ENCODE assay signal across 21 cellular contexts in the genomic region with DNA sequence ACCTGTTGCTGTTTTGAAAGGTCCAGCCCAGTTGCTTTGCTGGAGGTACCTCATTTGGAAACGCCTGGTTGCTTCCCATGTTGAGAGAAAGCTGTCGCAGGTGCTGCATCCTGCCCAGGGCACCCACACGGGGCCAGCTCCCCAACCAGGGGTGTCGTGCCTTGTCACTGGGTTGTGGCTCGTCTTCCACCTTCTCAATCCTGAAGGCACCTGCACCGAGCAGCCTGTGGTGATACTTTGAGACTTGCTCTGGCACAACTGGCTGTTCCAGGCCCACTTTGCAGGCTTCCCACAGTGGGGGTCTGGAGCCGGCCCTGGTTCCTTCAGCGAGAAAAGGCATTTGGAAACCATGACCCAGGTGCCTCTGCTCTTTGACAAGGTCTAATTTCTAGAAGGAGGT.
DNase-seq lines count a peak whose midpoint lies in the region; ATAC-seq and TF ChIP-seq lines count a peak whose summit lies in the region.
"Had no signal": no experiment of that assay in that cellular context is flagged by ENCODE, and none has a peak within 500 bp of the region (broad histone marks: within the 10 kb centered on the region; RNA-seq: fewer than 3 reads in every experiment).

No MANE protein-coding gene starts in this region.

- no peaks in the 10 kb centered on the region for H3K4me1 ChIP-seq in SK-N-SH (ENCODE audit: control insufficient read depth in 1 of 2, insufficient read depth in 2 of 2, low read depth in 1 of 2, low read length in 1 of 2)
- H3K4me1 ChIP-seq in endodermal cell (ENCODE audit: control insufficient read depth, insufficient read depth, low read length) = no peaks in the 10 kb centered on the region
- H3K4me1 ChIP-seq: BE2C had no signal

- H3K27me3 ChIP-seq in SK-N-SH (ENCODE audit: insufficient read depth) (no peaks in the 10 kb centered on the region), endodermal cell (ENCODE audit: control insufficient read depth, insufficient read depth, low read length, poor library complexity, severe bottlenecking) (no peaks in the 10 kb centered on the region)
- H3K27me3 ChIP-seq: BE2C had no signal

- no peak overlapping the region for H3K9ac ChIP-seq in SK-N-SH
- H3K9ac ChIP-seq in endodermal cell (ENCODE audit: extremely low read depth, low read length, poor library complexity, severe bottlenecking) = no peak overlapping the region

- H3K4me1 Mint-ChIP-seq in CD14-positive monocyte (no peaks in the 10 kb centered on the region), endodermal cell (no peaks in the 10 kb centered on the region)
- no peaks in the 10 kb centered on the region for H3K4me1 Mint-ChIP-seq in activated CD8-positive, alpha-beta T cell treated with anti-CD3 and anti-CD28 coated beads, Interleukin-2, amount 10 ng/mL, durations not matched to agents 7 days and 5 days (ENCODE audit: low read depth)
- H3K4me1 Mint-ChIP-seq: IgD-negative memory B cell had no signal

- H3F3A ChIP-seq in SK-N-SH (replicated peaks; ENCODE audit: insufficient read depth) = no peaks in the 10 kb centered on the region

- H3K36me3 Mint-ChIP-seq in CD14-positive monocyte (no peaks in the 10 kb centered on the region), endodermal cell (ENCODE audit: low read depth) (no peaks in the 10 kb centered on the region)
- H3K36me3 Mint-ChIP-seq in activated CD8-positive, alpha-beta T cell treated with anti-CD3 and anti-CD28 coated beads, Interleukin-2, amount 10 ng/mL, durations not matched to agents 7 days and 5 days (ENCODE audit: low read depth) = no peaks in the 10 kb centered on the region
- H3K36me3 Mint-ChIP-seq: CD8-positive, alpha-beta T cell; IgD-negative memory B cell had no signal

- peak; percentile 2 for DNase-seq in SK-N-SH
- peak; percentile 33 for DNase-seq in CD14-positive monocyte (ENCODE audit: low spot score)
- peak; percentile 29 for DNase-seq in endodermal cell
- peak; percentile 42 for DNase-seq in sciatic nerve (ENCODE audit: low spot score)
- DNase-seq in AML-193 (lab: John Stamatoyannopoulos, UW) = no peak
- no peak for DNase-seq in NCI-H748 treated with DMSO at 0.1 percent for 48 hours (lab: John Stamatoyannopoulos, UW)
- no peak for DNase-seq in activated CD8-positive, alpha-beta T cell treated with anti-CD3 and anti-CD28 coated beads, Interleukin-2, amount 10 ng/mL, durations not matched to agents 7 days and 5 days
- DNase-seq: BE2C, DMS53, GOT3, Karpas-422, NCI-H1436, NCI-H1930, NCI-H226, NCI-H524 treated with DMSO at 0.1 percent for 48 hours, PC-9 had no signal

- H3K27ac Mint-ChIP-seq in CD14-positive monocyte = no peak overlapping the region
- no peak overlapping the region for H3K27ac Mint-ChIP-seq in endodermal cell
- no peak overlapping the region for H3K27ac Mint-ChIP-seq in activated CD8-positive, alpha-beta T cell treated with anti-CD3 and anti-CD28 coated beads, Interleukin-2, amount 10 ng/mL, durations not matched to agents 7 days and 5 days
- H3K27ac Mint-ChIP-seq: CD8-positive, alpha-beta T cell; IgD-negative memory B cell had no signal

- intact Hi-C loops in CD14-positive monocyte (cut with micrococcal nuclease) = no loop called here
- intact Hi-C loops in sciatic nerve (cut with DNase I) = no loop called here

- H3K9me3 Mint-ChIP-seq in CD14-positive monocyte (peaks cover 7 to 19% (median 17%) of the 10 kb centered on the region in 7 donors), endodermal cell (peaks cover 20% of the 10 kb centered on the region)
- peaks cover 17% of the 10 kb centered on the region for H3K9me3 Mint-ChIP-seq in activated CD8-positive, alpha-beta T cell treated with anti-CD3 and anti-CD28 coated beads, Interleukin-2, amount 10 ng/mL, durations not matched to agents 7 days and 5 days (ENCODE audit: insufficient read depth)

- H3K4me3 ChIP-seq in SK-N-SH (ENCODE audit: low read depth in 2 of 2, low read length in 1 of 2) (no peak overlapping the region), endodermal cell (ENCODE audit: low read length) (no peak overlapping the region)
- H3K4me3 ChIP-seq: PC-9 had no signal

- peaks cover 5 to 8% (median 6%) of the 10 kb centered on the region in 3 donors for H3K27me3 Mint-ChIP-seq in CD14-positive monocyte (ENCODE audit: low read depth in 3 of 3)
- peaks cover 2% of the 10 kb centered on the region for H3K27me3 Mint-ChIP-seq in endodermal cell (ENCODE audit: insufficient read depth)
- H3K27me3 Mint-ChIP-seq in activated CD8-positive, alpha-beta T cell treated with anti-CD3 and anti-CD28 coated beads, Interleukin-2, amount 10 ng/mL, durations not matched to agents 7 days and 5 days (ENCODE audit: low read depth) = no peaks in the 10 kb centered on the region

- ATAC-seq in SK-N-SH treated with all-trans-retinoic acid at 6 μM for 48 hours (no peak), sciatic nerve (no peak)
- no peak for ATAC-seq in activated CD8-positive, alpha-beta T cell treated with anti-CD3 and anti-CD28 coated beads, Interleukin-2, amount 10 ng/mL, durations not matched to agents 7 days and 5 days
- ATAC-seq: CD8-positive, alpha-beta T cell had no signal

- no peaks in the 10 kb centered on the region for H3K36me3 ChIP-seq in SK-N-SH (replicated peaks in 1 of 2; ENCODE audit: control insufficient read depth in 1 of 2, insufficient read depth in 2 of 2, low read length in 1 of 2)
- no peaks in the 10 kb centered on the region for H3K36me3 ChIP-seq in endodermal cell (ENCODE audit: control insufficient read depth, insufficient read depth, low read length)
- H3K36me3 ChIP-seq: BE2C had no signal

- no peak overlapping the region for H3K4me2 ChIP-seq in SK-N-SH
- H3K4me2 ChIP-seq: PC-9 had no signal

- H3K79me2 ChIP-seq in SK-N-SH (ENCODE audit: insufficient read depth) = no peaks in the 10 kb centered on the region

- H3K27ac ChIP-seq in SK-N-SH (ENCODE audit: low read depth in 2 of 2, low read length in 1 of 2) (no peak overlapping the region), endodermal cell (ENCODE audit: low read depth, low read length) (no peak overlapping the region)
- H3K27ac ChIP-seq: 22Rv1, PC-9, RWPE1 had no signal

- TF ChIP-seq CTCF in SK-N-SH (IDR thresholded peaks at IDR 0.05) (no peak), CD14-positive monocyte (IDR thresholded peaks at IDR 0.05) (no peak), endodermal cell (conservative IDR thresholded peaks at IDR 0.05) (no peak)

- POLR2A ChIA-PET in SK-N-SH (lab: Yijun Ruan, JAX) = no interaction called here
- POLR2A ChIA-PET in activated CD8-positive, alpha-beta T cell treated with anti-CD3 and anti-CD28 coated beads, Interleukin-2, amount 10 ng/mL, durations not matched to agents 7 days and 5 days (lab: Charles Lee) = no interaction called here

- H3K9me2 ChIP-seq in SK-N-SH = no peaks in the 10 kb centered on the region

- H3K4me3 Mint-ChIP-seq in CD14-positive monocyte (no peak overlapping the region), endodermal cell (no peak overlapping the region)
- no peak overlapping the region for H3K4me3 Mint-ChIP-seq in activated CD8-positive, alpha-beta T cell treated with anti-CD3 and anti-CD28 coated beads, Interleukin-2, amount 10 ng/mL, durations not matched to agents 7 days and 5 days
- H3K4me3 Mint-ChIP-seq: CD8-positive, alpha-beta T cell; IgD-negative memory B cell had no signal

- H3K9me3 ChIP-seq in SK-N-SH (no peaks in the 10 kb centered on the region), endodermal cell (ENCODE audit: control insufficient read depth, low read length) (no peaks in the 10 kb centered on the region)
- H3K9me3 ChIP-seq: BE2C had no signal

- H4K20me1 ChIP-seq in SK-N-SH (ENCODE audit: insufficient read depth) = no peaks in the 10 kb centered on the region

- TF ChIP-seq RAD21 in SK-N-SH (IDR thresholded peaks at IDR 0.05; ENCODE audit: low read length) = no peak

- 25% methylated on average over 7 of the region's 8 CpGs for WGBS in SK-N-SH (ENCODE audit: low lambda C conversion rate)
- 87 to 96% methylated on average over 7 to 8 of the region's 8 CpGs for WGBS in endodermal cell (ENCODE audit: insufficient coverage in 1 of 2, insufficient read length in 1 of 2), 2 experiments

- no peak overlapping the region for H2AFZ ChIP-seq in SK-N-SH (ENCODE audit: low read depth)
- H2AFZ ChIP-seq: PC-9 had no signal

- TF ChIP-seq EP300 in SK-N-SH (IDR thresholded peaks at IDR 0.05; ENCODE audit: borderline replicate concordance in 1 of 2, low read depth in 1 of 2, low read length in 1 of 2) = no peak

- CTCF ChIA-PET in SK-N-SH (lab: Yijun Ruan, JAX) = interaction anchor here (0.7 kb wide), 1 partner anchor 8 kb away, joined by 3 read pairs; no protein-coding TSS in a partner anchor
- CTCF ChIA-PET in activated CD8-positive, alpha-beta T cell treated with anti-CD3 and anti-CD28 coated beads, Interleukin-2, amount 10 ng/mL, durations not matched to agents 7 days and 5 days (lab: Charles Lee) = no interaction called here

TF ChIP-seq in SK-N-SH, 30 proteins besides CTCF, POLR2A, EP300 and RAD21 (continues in another document):
- TF ChIP-seq IRF3 (IDR thresholded peaks at IDR 0.05; ENCODE audit: low read depth, low read length) (no peak), GABPA (IDR thresholded peaks at IDR 0.05; ENCODE audit: low read depth) (no peak)

TF ChIP-seq in SK-N-SH treated with all-trans-retinoic acid at 6 μM for 48 hours, 23 proteins besides CTCF, POLR2A, EP300 and RAD21 (continues in another document):
- TF ChIP-seq OSR1 (CRISPR knock-in tag; IDR thresholded peaks at IDR 0.05) (no peak), PPARA (CRISPR knock-in tag; IDR thresholded peaks at IDR 0.05; ENCODE audit: borderline replicate concordance) (no peak), BACH2 (CRISPR knock-in tag; IDR thresholded peaks at IDR 0.05; ENCODE audit: borderline replicate concordance) (no peak), ARNTL (CRISPR knock-in tag; IDR thresholded peaks at IDR 0.05; ENCODE audit: borderline replicate concordance, low read depth) (no peak)
- TF ChIP-seq, protein P1, sequence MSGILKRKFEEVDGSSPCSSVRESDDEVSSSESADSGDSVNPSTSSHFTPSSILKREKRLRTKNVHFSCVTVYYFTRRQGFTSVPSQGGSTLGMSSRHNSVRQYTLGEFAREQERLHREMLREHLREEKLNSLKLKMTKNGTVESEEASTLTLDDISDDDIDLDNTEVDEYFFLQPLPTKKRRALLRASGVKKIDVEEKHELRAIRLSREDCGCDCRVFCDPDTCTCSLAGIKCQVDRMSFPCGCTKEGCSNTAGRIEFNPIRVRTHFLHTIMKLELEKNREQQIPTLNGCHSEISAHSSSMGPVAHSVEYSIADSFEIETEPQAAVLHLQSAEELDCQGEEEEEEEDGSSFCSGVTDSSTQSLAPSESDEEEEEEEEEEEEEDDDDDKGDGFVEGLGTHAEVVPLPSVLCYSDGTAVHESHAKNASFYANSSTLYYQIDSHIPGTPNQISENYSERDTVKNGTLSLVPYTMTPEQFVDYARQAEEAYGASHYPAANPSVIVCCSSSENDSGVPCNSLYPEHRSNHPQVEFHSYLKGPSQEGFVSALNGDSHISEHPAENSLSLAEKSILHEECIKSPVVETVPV (CRISPR knock-in tag; IDR thresholded peaks at IDR 0.05) = no peak

Comparison
In these comparisons a context has a peak if more than half of its experiments do, and no peak if none do; other contexts are left out.
1. DNase-seq: peak in SK-N-SH (single experiment), CD14-positive monocyte (single experiment), endodermal cell (single experiment) and sciatic nerve (single experiment); none in AML-193 (0 of 2), NCI-H748 treated with DMSO at 0.1 percent for 48 hours (single experiment) and activated CD8-positive, alpha-beta T cell treated with anti-CD3 and anti-CD28 coated beads, Interleukin-2, amount 10 ng/mL, durations not matched to agents 7 days and 5 days (single experiment).